In genomic region chr22:29306830-29307657, GRCh38 we compare ENCODE assay signal across 1 cellular context.
TF ChIP-seq lines count a peak whose summit lies in the region.

No MANE protein-coding gene starts in this region.

TF ChIP-seq in HEK293, 187 proteins besides CTCF, POLR2A, EP300 and RAD21 (continued from another document and continues in another):
- TF ChIP-seq ZNF449 (tag by site-specific recombination; IDR thresholded peaks at IDR 0.05) (no peak), ZNF558 (tag by site-specific recombination; IDR thresholded peaks at IDR 0.05) (no peak), ZSCAN5A (tag by site-specific recombination; IDR thresholded peaks at IDR 0.05) (no peak), ZNF560 (tag by site-specific recombination; IDR thresholded peaks at IDR 0.05; ENCODE audit: borderline replicate concordance) (no peak), ZNF239 (tag by site-specific recombination; IDR thresholded peaks at IDR 0.05) (no peak), KLF9 (tag by site-specific recombination; IDR thresholded peaks at IDR 0.05; ENCODE audit: low read depth) (peak; percentile 71), FEZF1 (tag by site-specific recombination; IDR thresholded peaks at IDR 0.05) (no peak), ZNF670 (tag by site-specific recombination; IDR thresholded peaks at IDR 0.05; ENCODE audit: low read depth) (no peak), KLF8 (tag by site-specific recombination; IDR thresholded peaks at IDR 0.05) (peak; percentile 49; the same call in 1 of the 2 replicates), PATZ1 (tag by site-specific recombination; IDR thresholded peaks at IDR 0.05) (peak; percentile 66; the same call in 1 of the 2 replicates), ZNF2 (tag by site-specific recombination; IDR thresholded peaks at IDR 0.05) (no peak), ZNF366 (tag by site-specific recombination; conservative IDR thresholded peaks at IDR 0.05) (no peak), ZNF561 (tag by site-specific recombination; IDR thresholded peaks at IDR 0.05; ENCODE audit: borderline replicate concordance) (peak; percentile 51; the same call in 1 of the 2 replicates), ZEB2 (tag by site-specific recombination; IDR thresholded peaks at IDR 0.05) (no peak; the same call in 1 of the 2 replicates), ZNF416 (tag by site-specific recombination; IDR thresholded peaks at IDR 0.05) (no peak), YY1 (tag by site-specific recombination; IDR thresholded peaks at IDR 0.05) (no peak), ZNF585B (tag by site-specific recombination; IDR thresholded peaks at IDR 0.05) (no peak), TRIM28 (IDR thresholded peaks at IDR 0.05; ENCODE audit: borderline replicate concordance, low read length) (no peak), ZBTB7A (tag by site-specific recombination; IDR thresholded peaks at IDR 0.05; ENCODE audit: low read depth) (no peak), TSHZ1 (tag by site-specific recombination; IDR thresholded peaks at IDR 0.05; ENCODE audit: borderline replicate concordance) (no peak), ZNF24 (tag by site-specific recombination; IDR thresholded peaks at IDR 0.05) (no peak), ZNF701 (tag by site-specific recombination; IDR thresholded peaks at IDR 0.05) (no peak), ZNF555 (tag by site-specific recombination; conservative IDR thresholded peaks at IDR 0.05) (no peak), ZNF548 (tag by site-specific recombination; IDR thresholded peaks at IDR 0.05) (no peak), ZNF791 (tag by site-specific recombination; IDR thresholded peaks at IDR 0.05) (no peak), OSR2 (tag by site-specific recombination; IDR thresholded peaks at IDR 0.05) (no peak), ZNF248 (tag by site-specific recombination; IDR thresholded peaks at IDR 0.05) (no peak), ZNF596 (tag by site-specific recombination; IDR thresholded peaks at IDR 0.05) (no peak), ZNF549 (tag by site-specific recombination; IDR thresholded peaks at IDR 0.05) (no peak), MEIS1 (CRISPR knock-in tag; IDR thresholded peaks at IDR 0.05; ENCODE audit: borderline replicate concordance) (no peak), ZNF274 (IDR thresholded peaks at IDR 0.05; ENCODE audit: low read length) (no peak), ZNF274 (tag by site-specific recombination; IDR thresholded peaks at IDR 0.05; ENCODE audit: borderline replicate concordance) (no peak), GLIS2 (tag by site-specific recombination; IDR thresholded peaks at IDR 0.05) (no peak), REPIN1 (tag by site-specific recombination; IDR thresholded peaks at IDR 0.05; ENCODE audit: low read depth) (no peak), ZNF629 (tag by site-specific recombination; IDR thresholded peaks at IDR 0.05) (no peak), ZNF837 (tag by site-specific recombination; IDR thresholded peaks at IDR 0.05) (no peak), ZNF175 (tag by site-specific recombination; IDR thresholded peaks at IDR 0.05) (no peak), ZNF48 (tag by site-specific recombination; IDR thresholded peaks at IDR 0.05) (no peak), ZNF391 (tag by site-specific recombination; IDR thresholded peaks at IDR 0.05; ENCODE audit: borderline replicate concordance, low read depth) (no peak), ZNF677 (tag by site-specific recombination; IDR thresholded peaks at IDR 0.05) (no peak), BCL11B (tag by site-specific recombination; IDR thresholded peaks at IDR 0.05; ENCODE audit: low read depth) (no peak), SP7 (tag by site-specific recombination; IDR thresholded peaks at IDR 0.05) (no peak), ZNF624 (tag by site-specific recombination; IDR thresholded peaks at IDR 0.05) (no peak), ZNF626 (tag by site-specific recombination; IDR thresholded peaks at IDR 0.05) (no peak), ZNF184 (tag by site-specific recombination; IDR thresholded peaks at IDR 0.05) (no peak), ZNF302 (tag by site-specific recombination; IDR thresholded peaks at IDR 0.05; ENCODE audit: low read depth) (no peak)
- TF ChIP-seq, protein P1, sequence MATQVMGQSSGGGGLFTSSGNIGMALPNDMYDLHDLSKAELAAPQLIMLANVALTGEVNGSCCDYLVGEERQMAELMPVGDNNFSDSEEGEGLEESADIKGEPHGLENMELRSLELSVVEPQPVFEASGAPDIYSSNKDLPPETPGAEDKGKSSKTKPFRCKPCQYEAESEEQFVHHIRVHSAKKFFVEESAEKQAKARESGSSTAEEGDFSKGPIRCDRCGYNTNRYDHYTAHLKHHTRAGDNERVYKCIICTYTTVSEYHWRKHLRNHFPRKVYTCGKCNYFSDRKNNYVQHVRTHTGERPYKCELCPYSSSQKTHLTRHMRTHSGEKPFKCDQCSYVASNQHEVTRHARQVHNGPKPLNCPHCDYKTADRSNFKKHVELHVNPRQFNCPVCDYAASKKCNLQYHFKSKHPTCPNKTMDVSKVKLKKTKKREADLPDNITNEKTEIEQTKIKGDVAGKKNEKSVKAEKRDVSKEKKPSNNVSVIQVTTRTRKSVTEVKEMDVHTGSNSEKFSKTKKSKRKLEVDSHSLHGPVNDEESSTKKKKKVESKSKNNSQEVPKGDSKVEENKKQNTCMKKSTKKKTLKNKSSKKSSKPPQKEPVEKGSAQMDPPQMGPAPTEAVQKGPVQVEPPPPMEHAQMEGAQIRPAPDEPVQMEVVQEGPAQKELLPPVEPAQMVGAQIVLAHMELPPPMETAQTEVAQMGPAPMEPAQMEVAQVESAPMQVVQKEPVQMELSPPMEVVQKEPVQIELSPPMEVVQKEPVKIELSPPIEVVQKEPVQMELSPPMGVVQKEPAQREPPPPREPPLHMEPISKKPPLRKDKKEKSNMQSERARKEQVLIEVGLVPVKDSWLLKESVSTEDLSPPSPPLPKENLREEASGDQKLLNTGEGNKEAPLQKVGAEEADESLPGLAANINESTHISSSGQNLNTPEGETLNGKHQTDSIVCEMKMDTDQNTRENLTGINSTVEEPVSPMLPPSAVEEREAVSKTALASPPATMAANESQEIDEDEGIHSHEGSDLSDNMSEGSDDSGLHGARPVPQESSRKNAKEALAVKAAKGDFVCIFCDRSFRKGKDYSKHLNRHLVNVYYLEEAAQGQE (tag by site-specific recombination; IDR thresholded peaks at IDR 0.05): no peak
- TF ChIP-seq, protein P2, sequence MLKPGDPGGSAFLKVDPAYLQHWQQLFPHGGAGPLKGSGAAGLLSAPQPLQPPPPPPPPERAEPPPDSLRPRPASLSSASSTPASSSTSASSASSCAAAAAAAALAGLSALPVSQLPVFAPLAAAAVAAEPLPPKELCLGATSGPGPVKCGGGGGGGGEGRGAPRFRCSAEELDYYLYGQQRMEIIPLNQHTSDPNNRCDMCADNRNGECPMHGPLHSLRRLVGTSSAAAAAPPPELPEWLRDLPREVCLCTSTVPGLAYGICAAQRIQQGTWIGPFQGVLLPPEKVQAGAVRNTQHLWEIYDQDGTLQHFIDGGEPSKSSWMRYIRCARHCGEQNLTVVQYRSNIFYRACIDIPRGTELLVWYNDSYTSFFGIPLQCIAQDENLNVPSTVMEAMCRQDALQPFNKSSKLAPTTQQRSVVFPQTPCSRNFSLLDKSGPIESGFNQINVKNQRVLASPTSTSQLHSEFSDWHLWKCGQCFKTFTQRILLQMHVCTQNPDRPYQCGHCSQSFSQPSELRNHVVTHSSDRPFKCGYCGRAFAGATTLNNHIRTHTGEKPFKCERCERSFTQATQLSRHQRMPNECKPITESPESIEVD (tag by site-specific recombination; IDR thresholded peaks at IDR 0.05): no peak
- TF ChIP-seq, protein P3, sequence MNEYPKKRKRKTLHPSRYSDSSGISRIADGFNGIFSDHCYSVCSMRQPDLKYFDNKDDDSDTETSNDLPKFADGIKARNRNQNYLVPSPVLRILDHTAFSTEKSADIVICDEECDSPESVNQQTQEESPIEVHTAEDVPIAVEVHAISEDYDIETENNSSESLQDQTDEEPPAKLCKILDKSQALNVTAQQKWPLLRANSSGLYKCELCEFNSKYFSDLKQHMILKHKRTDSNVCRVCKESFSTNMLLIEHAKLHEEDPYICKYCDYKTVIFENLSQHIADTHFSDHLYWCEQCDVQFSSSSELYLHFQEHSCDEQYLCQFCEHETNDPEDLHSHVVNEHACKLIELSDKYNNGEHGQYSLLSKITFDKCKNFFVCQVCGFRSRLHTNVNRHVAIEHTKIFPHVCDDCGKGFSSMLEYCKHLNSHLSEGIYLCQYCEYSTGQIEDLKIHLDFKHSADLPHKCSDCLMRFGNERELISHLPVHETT (tag by site-specific recombination; IDR thresholded peaks at IDR 0.05): no peak
- TF ChIP-seq, protein P4, sequence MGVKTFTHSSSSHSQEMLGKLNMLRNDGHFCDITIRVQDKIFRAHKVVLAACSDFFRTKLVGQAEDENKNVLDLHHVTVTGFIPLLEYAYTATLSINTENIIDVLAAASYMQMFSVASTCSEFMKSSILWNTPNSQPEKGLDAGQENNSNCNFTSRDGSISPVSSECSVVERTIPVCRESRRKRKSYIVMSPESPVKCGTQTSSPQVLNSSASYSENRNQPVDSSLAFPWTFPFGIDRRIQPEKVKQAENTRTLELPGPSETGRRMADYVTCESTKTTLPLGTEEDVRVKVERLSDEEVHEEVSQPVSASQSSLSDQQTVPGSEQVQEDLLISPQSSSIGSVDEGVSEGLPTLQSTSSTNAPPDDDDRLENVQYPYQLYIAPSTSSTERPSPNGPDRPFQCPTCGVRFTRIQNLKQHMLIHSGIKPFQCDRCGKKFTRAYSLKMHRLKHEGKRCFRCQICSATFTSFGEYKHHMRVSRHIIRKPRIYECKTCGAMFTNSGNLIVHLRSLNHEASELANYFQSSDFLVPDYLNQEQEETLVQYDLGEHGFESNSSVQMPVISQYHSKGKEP (tag by site-specific recombination; IDR thresholded peaks at IDR 0.05): 0 out of 2 replicates have a peak, but pooled peaks have one; percentile 28
